Comparison of ENCODE assay signal across 8 cellular contexts in the genomic region with DNA sequence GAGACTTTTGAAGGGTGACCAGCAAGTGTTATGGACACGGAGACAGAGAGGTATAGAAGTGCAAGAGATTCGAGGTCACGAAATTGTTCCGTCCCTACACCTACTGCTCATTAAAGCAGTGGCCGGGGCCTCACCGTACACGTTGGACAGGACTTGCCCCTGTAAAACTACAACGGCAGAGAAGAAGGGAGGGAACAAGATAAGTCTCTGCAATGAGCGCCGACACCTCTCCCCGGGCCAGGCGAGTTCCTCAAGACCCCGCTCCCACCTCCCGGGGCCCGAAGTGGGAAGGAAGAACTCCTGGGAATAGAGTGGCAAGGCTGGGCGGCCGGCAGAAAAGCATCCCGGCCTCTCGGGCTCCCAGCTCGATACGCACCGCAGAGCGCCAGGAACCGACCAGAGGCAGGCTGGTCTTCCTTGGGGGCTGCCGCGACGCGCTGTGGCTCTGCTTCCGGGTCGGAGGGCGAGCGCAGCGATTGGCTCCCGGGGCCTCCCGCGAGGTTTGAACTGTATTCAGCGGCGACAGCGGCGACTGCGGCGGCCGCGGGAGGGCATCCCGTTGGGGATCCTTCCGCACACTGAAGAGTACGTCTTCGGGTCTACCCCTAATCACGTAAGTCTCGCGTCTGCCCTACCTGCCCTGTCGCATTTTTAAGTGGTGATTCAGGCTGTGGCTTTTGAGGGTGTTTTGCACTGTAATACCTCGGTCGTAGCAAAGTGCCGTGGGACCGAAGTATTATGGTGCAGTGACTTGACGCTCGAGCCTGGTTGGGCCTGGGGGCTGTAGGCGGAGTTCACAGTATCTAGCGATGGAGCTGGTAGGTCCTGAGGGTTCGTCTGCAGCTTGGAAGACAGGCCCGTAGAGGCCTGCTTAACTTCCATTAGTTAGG. TPM values are rescaled to one million over a fixed set of nuclear protein-coding genes. Genes with fewer than 3 reads are reported as not detected.
DNase-seq lines count a peak whose midpoint lies in the region; ATAC-seq and TF ChIP-seq lines count a peak whose summit lies in the region.

A gene with protein sequence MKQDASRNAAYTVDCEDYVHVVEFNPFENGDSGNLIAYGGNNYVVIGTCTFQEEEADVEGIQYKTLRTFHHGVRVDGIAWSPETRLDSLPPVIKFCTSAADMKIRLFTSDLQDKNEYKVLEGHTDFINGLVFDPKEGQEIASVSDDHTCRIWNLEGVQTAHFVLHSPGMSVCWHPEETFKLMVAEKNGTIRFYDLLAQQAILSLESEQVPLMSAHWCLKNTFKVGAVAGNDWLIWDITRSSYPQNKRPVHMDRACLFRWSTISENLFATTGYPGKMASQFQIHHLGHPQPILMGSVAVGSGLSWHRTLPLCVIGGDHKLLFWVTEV (minus strand): TSS at position 441 of the 890 bp plus-strand sequence. CDS start 1,596 bp downstream, outside the sequence.
A gene with protein sequence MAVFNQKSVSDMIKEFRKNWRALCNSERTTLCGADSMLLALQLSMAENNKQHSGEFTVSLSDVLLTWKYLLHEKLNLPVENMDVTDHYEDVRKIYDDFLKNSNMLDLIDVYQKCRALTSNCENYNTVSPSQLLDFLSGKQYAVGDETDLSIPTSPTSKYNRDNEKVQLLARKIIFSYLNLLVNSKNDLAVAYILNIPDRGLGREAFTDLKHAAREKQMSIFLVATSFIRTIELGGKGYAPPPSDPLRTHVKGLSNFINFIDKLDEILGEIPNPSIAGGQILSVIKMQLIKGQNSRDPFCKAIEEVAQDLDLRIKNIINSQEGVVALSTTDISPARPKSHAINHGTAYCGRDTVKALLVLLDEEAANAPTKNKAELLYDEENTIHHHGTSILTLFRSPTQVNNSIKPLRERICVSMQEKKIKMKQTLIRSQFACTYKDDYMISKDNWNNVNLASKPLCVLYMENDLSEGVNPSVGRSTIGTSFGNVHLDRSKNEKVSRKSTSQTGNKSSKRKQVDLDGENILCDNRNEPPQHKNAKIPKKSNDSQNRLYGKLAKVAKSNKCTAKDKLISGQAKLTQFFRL (plus strand): TSS at position 510 of the 890 bp plus-strand sequence. CDS start 3,706 bp downstream, outside the sequence.

- H3K36me3 ChIP-seq in liver (ENCODE audit: control insufficient read depth in 4 of 4, insufficient read depth in 3 of 4, low read depth in 1 of 4, low read length in 3 of 4) = peaks cover 1 to 6% (median 3%) of the 10 kb centered on the region in 4 donors

- under 1% methylated on average over 62 of the region's 62 CpGs for WGBS in liver

- peak within 1 kb of the TSS; percentile 85 to 96 (median 94) for H3K27ac Mint-ChIP-seq in CD14-positive monocyte

- peak in 1 of 2 donors; percentile 23 for TF ChIP-seq RAD21 in liver (IDR thresholded peaks at IDR 0.05)

- peak within 1 kb of the TSS in 51 of 59 donors; percentile 27 to 93 (median 79) for H3K27ac ChIP-seq in dorsolateral prefrontal cortex
- H3K27ac ChIP-seq in liver (ENCODE audit: low read depth in 1 of 2, low read length in 2 of 2) = peak within 1 kb of the TSS in 1 of 2 donors; percentile 45

- H3K9me3 ChIP-seq in liver (ENCODE audit: control insufficient read depth in 4 of 4, low read length in 3 of 4) = no peaks in the 10 kb centered on the region

- peaks cover 22 to 24% of the 10 kb centered on the region in 2 donors for H3K36me3 Mint-ChIP-seq in CD14-positive monocyte

- no peaks in the 10 kb centered on the region for H3K27me3 Mint-ChIP-seq in CD14-positive monocyte (ENCODE audit: low read depth in 3 of 3)

- H3K9me3 Mint-ChIP-seq in CD14-positive monocyte = no peaks in the 10 kb centered on the region

- H3K4me1 ChIP-seq in liver (ENCODE audit: control insufficient read depth in 4 of 4, insufficient read depth in 4 of 4, low read length in 3 of 4) = peaks cover 4 to 15% (median 12%) of the 10 kb centered on the region in 4 donors

- peaks cover 19% of the 10 kb centered on the region for H3K4me1 Mint-ChIP-seq in CD14-positive monocyte

- no peaks in the 10 kb centered on the region for H3K27me3 ChIP-seq in dorsolateral prefrontal cortex
- no peaks in the 10 kb centered on the region for H3K27me3 ChIP-seq in liver (ENCODE audit: control insufficient read depth in 4 of 4, insufficient read depth in 4 of 4, low read length in 3 of 4)

- peak within 1 kb of the TSS; percentile 91 for H3K4me3 Mint-ChIP-seq in CD14-positive monocyte

- H3K9ac ChIP-seq in liver (ENCODE audit: low read depth in 1 of 2, low read length in 2 of 2) = peak within 1 kb of the TSS; percentile 40 to 97

- DNase-seq in CD14-positive monocyte (ENCODE audit: low spot score) (peak; percentile 84), NCI-H748 treated with DMSO at 0.1 percent for 48 hours (lab: John Stamatoyannopoulos, UW) (peak; percentile 75), dorsolateral prefrontal cortex (peak; percentile 87 to 96 (median 92))
- peak; percentile 87 for DNase-seq in activated CD4-positive, alpha-beta T cell treated with anti-CD3 and anti-CD28 coated beads, Interleukin-2, amount 50 U/mL, for 4 hours
- DNase-seq in stimulated activated CD4-positive, alpha-beta T cell treated with anti-CD3 and anti-CD28 coated beads, Interleukin-4, amount 100 ng/mL, for 24 hours = peak; percentile 91

- ATAC-seq in GM19351 (IDR thresholded peaks at IDR 0.05; ENCODE audit: unreplicated experiment) (peak; percentile 93), HG03521 (IDR thresholded peaks at IDR 0.05; ENCODE audit: unreplicated experiment) (peak; percentile 97)

- peak within 1 kb of the TSS; percentile 52 to 97 (median 87) for H3K4me3 ChIP-seq in dorsolateral prefrontal cortex
- peak within 1 kb of the TSS; percentile 73 to 97 (median 77) for H3K4me3 ChIP-seq in liver (ENCODE audit: low read depth in 1 of 3, low read length in 3 of 3)

- no peak for TF ChIP-seq CTCF in CD14-positive monocyte (IDR thresholded peaks at IDR 0.05)
- peak in 44 of 56 donors; percentile 9 to 60 (median 32) for TF ChIP-seq CTCF in dorsolateral prefrontal cortex (IDR thresholded peaks at IDR 0.05 in 54 of 56, conservative IDR thresholded peaks at IDR 0.05 in 2 of 56; ENCODE audit: low read depth in 1 of 56, partially characterized antibody in 56 of 56)
- no peak for TF ChIP-seq CTCF in liver (IDR thresholded peaks at IDR 0.05; ENCODE audit: low read depth, low read length, missing input control)

- intact Hi-C loops in CD14-positive monocyte (cut with micrococcal nuclease) = loop anchor here (5.0 kb wide), 1 partner anchor 58 kb away; a partner anchor contains a TSS
- intact Hi-C loops in dorsolateral prefrontal cortex (cut with DNase I) = loop anchor here (2.0 to 10.0 kb wide), 2 partner anchors 55 to 57 kb away; a partner anchor contains a TSS

TF ChIP-seq in liver, 16 proteins besides CTCF, POLR2A, EP300 and RAD21 (continues in another document):
- no peak for TF ChIP-seq HNF4A (conservative IDR thresholded peaks at IDR 0.05)
- no peak for TF ChIP-seq FOXA2 (IDR thresholded peaks at IDR 0.05)
- no peak for TF ChIP-seq RXRA (IDR thresholded peaks at IDR 0.05)
- TF ChIP-seq, protein P1, sequence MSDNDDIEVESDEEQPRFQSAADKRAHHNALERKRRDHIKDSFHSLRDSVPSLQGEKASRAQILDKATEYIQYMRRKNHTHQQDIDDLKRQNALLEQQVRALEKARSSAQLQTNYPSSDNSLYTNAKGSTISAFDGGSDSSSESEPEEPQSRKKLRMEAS (IDR thresholded peaks at IDR 0.05) = no peak
- peak; percentile 65 to 90 for TF ChIP-seq GABPA (IDR thresholded peaks at IDR 0.05 in 1 of 2, conservative IDR thresholded peaks at IDR 0.05 in 1 of 2)
- TF ChIP-seq HNF4G (IDR thresholded peaks at IDR 0.05) = no peak
- TF ChIP-seq JUND (IDR thresholded peaks at IDR 0.05) = no peak
- TF ChIP-seq FOXA1 (IDR thresholded peaks at IDR 0.05) = no peak
- TF ChIP-seq, protein P2, sequence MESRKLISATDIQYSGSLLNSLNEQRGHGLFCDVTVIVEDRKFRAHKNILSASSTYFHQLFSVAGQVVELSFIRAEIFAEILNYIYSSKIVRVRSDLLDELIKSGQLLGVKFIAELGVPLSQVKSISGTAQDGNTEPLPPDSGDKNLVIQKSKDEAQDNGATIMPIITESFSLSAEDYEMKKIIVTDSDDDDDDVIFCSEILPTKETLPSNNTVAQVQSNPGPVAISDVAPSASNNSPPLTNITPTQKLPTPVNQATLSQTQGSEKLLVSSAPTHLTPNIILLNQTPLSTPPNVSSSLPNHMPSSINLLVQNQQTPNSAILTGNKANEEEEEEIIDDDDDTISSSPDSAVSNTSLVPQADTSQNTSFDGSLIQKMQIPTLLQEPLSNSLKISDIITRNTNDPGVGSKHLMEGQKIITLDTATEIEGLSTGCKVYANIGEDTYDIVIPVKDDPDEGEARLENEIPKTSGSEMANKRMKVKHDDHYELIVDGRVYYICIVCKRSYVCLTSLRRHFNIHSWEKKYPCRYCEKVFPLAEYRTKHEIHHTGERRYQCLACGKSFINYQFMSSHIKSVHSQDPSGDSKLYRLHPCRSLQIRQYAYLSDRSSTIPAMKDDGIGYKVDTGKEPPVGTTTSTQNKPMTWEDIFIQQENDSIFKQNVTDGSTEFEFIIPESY (IDR thresholded peaks at IDR 0.05) = peak; percentile 94
- TF ChIP-seq SP1 (IDR thresholded peaks at IDR 0.05) = peak; percentile 50

RNA-seq across cellular contexts. Expression of the first gene that starts in this region (rescaled TPM):
- polyA plus RNA-seq in CD14-positive monocyte (10 to 100 TPM; 20.9 to 23.0 TPM), liver (1 to 10 TPM; 7.3 to 8.8 TPM)
- total RNA-seq in dorsolateral prefrontal cortex (10 to 100 TPM in 20 of 120 experiments, 1 to 10 TPM in 100; 3.9 to 14.1 (median 7.9) TPM), liver (10 to 100 TPM in 1 of 2 donors, 1 to 10 TPM in 1; 8.2 to 24.5 TPM)

RNA-seq across cellular contexts. Expression of the second gene that starts in this region (rescaled TPM):
- polyA plus RNA-seq in CD14-positive monocyte (1 to 10 TPM; 1.6 to 1.8 TPM), liver (under 1 TPM; 0.32 to 0.87 TPM)
- total RNA-seq in dorsolateral prefrontal cortex (1 to 10 TPM in 109 of 120 experiments, under 1 TPM in 11; 0.42 to 4.3 (median 2.1) TPM), liver (10 to 100 TPM in 1 of 2 donors, under 1 TPM in 1; 0.33 to 24.9 TPM)

Comparison
In these comparisons a context has a peak if more than half of its experiments do, and no peak if none do; other contexts are left out.
1. CTCF ChIP-seq: peak in dorsolateral prefrontal cortex (44 of 56); none in CD14-positive monocyte (single experiment) and liver (single experiment).
2. Peak in every context shown above with its lines, with median percentiles within 50 percentile points of each other: DNase-seq.